3 cellular contexts compared by ENCODE assay signal in the genomic region with DNA sequence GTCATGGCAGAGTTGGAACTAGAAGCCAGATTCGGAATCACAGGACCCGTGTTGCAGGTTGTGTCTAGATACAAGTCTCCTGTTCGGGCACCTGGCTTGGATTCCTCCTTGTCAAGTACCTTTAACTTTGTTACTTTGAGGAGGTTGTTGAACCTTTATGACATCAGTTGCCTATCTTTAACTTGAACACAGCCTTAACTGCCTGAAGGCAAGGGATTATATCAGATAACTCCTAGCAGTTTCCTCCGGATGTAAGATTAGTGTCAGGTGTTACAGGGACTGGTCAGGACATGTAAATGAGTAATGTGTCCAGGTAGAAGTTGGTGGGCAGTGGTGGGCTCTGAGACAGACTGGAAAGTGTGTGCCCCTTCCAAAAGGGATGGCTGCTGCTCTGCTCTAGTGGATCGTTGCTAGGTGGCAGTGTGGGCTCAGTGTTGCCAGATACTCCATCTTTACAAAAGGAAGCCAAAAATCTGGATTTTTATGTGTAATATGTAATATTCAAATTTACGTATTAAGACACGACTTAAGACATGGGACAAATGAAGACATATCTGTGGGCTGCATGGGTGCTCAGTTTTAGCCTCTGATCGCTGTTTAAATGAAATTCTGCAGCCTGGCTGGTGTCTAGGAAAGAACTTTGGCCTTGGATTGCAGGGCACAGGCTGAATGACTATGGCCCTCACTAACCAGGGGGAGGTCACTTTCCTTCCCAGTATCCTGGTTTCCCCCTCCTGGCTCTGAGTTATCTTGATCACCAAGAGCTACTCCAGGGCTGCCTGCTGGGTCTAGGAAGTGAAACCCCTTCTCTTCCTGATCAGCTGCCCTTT.
A peak's percentile ranks its signal among the peaks of the same experiment; 100 is the strongest.
TF ChIP-seq lines count a peak whose summit lies in the region.

No MANE protein-coding gene starts in this region.

TF ChIP-seq in A549, 52 proteins besides CTCF, POLR2A, EP300 and RAD21:
- TF ChIP-seq, protein P1, sequence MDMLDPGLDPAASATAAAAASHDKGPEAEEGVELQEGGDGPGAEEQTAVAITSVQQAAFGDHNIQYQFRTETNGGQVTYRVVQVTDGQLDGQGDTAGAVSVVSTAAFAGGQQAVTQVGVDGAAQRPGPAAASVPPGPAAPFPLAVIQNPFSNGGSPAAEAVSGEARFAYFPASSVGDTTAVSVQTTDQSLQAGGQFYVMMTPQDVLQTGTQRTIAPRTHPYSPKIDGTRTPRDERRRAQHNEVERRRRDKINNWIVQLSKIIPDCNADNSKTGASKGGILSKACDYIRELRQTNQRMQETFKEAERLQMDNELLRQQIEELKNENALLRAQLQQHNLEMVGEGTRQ (IDR thresholded peaks at IDR 0.05) = no peak
- TF ChIP-seq CBX8 (IDR thresholded peaks at IDR 0.05) (no peak), RARB (CRISPR knock-in tag; IDR thresholded peaks at IDR 0.05) (no peak), TFCP2L1 (CRISPR knock-in tag; IDR thresholded peaks at IDR 0.05) (no peak), KDM1A (IDR thresholded peaks at IDR 0.05; ENCODE audit: low read depth) (no peak), RNF2 (IDR thresholded peaks at IDR 0.05; ENCODE audit: borderline replicate concordance, low read depth) (no peak)

TF ChIP-seq in GM23338, 12 proteins besides CTCF, POLR2A, EP300 and RAD21 (continues in another document):
- TF ChIP-seq JUNB (IDR thresholded peaks at IDR 0.05; ENCODE audit: unreplicated experiment) (no peak), EZH2 (IDR thresholded peaks at IDR 0.05; ENCODE audit: low read depth, unreplicated experiment) (no peak), ZNF114 (CRISPR knock-in tag; IDR thresholded peaks at IDR 0.05) (no peak), EZH2phosphoT487 (IDR thresholded peaks at IDR 0.05; ENCODE audit: unreplicated experiment) (no peak)
- TF ChIP-seq, protein P2, sequence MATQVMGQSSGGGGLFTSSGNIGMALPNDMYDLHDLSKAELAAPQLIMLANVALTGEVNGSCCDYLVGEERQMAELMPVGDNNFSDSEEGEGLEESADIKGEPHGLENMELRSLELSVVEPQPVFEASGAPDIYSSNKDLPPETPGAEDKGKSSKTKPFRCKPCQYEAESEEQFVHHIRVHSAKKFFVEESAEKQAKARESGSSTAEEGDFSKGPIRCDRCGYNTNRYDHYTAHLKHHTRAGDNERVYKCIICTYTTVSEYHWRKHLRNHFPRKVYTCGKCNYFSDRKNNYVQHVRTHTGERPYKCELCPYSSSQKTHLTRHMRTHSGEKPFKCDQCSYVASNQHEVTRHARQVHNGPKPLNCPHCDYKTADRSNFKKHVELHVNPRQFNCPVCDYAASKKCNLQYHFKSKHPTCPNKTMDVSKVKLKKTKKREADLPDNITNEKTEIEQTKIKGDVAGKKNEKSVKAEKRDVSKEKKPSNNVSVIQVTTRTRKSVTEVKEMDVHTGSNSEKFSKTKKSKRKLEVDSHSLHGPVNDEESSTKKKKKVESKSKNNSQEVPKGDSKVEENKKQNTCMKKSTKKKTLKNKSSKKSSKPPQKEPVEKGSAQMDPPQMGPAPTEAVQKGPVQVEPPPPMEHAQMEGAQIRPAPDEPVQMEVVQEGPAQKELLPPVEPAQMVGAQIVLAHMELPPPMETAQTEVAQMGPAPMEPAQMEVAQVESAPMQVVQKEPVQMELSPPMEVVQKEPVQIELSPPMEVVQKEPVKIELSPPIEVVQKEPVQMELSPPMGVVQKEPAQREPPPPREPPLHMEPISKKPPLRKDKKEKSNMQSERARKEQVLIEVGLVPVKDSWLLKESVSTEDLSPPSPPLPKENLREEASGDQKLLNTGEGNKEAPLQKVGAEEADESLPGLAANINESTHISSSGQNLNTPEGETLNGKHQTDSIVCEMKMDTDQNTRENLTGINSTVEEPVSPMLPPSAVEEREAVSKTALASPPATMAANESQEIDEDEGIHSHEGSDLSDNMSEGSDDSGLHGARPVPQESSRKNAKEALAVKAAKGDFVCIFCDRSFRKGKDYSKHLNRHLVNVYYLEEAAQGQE (IDR thresholded peaks at IDR 0.05; ENCODE audit: unreplicated experiment) = no peak
- TF ChIP-seq, protein P3, sequence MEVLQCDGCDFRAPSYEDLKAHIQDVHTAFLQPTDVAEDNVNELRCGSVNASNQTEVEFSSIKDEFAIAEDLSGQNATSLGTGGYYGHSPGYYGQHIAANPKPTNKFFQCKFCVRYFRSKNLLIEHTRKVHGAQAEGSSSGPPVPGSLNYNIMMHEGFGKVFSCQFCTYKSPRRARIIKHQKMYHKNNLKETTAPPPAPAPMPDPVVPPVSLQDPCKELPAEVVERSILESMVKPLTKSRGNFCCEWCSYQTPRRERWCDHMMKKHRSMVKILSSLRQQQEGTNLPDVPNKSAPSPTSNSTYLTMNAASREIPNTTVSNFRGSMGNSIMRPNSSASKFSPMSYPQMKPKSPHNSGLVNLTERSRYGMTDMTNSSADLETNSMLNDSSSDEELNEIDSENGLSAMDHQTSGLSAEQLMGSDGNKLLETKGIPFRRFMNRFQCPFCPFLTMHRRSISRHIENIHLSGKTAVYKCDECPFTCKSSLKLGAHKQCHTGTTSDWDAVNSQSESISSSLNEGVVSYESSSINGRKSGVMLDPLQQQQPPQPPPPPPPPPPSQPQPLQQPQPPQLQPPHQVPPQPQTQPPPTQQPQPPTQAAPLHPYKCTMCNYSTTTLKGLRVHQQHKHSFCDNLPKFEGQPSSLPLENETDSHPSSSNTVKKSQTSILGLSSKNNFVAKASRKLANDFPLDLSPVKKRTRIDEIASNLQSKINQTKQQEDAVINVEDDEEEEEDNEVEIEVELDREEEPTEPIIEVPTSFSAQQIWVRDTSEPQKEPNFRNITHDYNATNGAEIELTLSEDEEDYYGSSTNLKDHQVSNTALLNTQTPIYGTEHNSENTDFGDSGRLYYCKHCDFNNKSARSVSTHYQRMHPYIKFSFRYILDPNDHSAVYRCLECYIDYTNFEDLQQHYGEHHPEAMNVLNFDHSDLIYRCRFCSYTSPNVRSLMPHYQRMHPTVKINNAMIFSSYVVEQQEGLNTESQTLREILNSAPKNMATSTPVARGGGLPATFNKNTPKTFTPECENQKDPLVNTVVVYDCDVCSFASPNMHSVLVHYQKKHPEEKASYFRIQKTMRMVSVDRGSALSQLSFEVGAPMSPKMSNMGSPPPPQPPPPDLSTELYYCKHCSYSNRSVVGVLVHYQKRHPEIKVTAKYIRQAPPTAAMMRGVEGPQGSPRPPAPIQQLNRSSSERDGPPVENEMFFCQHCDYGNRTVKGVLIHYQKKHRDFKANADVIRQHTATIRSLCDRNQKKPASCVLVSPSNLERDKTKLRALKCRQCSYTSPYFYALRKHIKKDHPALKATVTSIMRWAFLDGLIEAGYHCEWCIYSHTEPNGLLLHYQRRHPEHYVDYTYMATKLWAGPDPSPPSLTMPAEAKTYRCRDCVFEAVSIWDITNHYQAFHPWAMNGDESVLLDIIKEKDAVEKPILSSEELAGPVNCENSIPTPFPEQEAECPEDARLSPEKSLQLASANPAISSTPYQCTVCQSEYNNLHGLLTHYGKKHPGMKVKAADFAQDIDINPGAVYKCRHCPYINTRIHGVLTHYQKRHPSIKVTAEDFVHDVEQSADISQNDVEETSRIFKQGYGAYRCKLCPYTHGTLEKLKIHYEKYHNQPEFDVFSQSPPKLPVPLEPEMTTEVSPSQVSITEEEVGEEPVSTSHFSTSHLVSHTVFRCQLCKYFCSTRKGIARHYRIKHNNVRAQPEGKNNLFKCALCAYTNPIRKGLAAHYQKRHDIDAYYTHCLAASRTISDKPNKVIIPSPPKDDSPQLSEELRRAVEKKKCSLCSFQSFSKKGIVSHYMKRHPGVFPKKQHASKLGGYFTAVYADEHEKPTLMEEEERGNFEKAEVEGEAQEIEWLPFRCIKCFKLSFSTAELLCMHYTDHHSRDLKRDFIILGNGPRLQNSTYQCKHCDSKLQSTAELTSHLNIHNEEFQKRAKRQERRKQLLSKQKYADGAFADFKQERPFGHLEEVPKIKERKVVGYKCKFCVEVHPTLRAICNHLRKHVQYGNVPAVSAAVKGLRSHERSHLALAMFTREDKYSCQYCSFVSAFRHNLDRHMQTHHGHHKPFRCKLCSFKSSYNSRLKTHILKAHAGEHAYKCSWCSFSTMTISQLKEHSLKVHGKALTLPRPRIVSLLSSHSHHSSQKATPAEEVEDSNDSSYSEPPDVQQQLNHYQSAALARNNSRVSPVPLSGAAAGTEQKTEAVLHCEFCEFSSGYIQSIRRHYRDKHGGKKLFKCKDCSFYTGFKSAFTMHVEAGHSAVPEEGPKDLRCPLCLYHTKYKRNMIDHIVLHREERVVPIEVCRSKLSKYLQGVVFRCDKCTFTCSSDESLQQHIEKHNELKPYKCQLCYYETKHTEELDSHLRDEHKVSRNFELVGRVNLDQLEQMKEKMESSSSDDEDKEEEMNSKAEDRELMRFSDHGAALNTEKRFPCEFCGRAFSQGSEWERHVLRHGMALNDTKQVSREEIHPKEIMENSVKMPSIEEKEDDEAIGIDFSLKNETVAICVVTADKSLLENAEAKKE (CRISPR knock-in tag; IDR thresholded peaks at IDR 0.05) = no peak

TF ChIP-seq in HepG2, 621 proteins besides CTCF, POLR2A, EP300 and RAD21 (continues in another document):
- TF ChIP-seq TBX2 (CRISPR knock-in tag; IDR thresholded peaks at IDR 0.05; ENCODE audit: borderline replicate concordance) = peak; percentile 30; the same call in 1 of the 2 replicates
- TF ChIP-seq, protein P4, sequence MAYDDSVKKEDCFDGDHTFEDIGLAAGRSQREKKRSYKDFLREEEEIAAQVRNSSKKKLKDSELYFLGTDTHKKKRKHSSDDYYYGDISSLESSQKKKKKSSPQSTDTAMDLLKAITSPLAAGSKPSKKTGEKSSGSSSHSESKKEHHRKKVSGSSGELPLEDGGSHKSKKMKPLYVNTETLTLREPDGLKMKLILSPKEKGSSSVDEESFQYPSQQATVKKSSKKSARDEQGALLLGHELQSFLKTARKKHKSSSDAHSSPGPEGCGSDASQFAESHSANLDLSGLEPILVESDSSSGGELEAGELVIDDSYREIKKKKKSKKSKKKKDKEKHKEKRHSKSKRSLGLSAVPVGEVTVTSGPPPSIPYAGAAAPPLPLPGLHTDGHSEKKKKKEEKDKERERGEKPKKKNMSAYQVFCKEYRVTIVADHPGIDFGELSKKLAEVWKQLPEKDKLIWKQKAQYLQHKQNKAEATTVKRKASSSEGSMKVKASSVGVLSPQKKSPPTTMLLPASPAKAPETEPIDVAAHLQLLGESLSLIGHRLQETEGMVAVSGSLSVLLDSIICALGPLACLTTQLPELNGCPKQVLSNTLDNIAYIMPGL (CRISPR knock-in tag; IDR thresholded peaks at IDR 0.05; ENCODE audit: borderline replicate concordance in 1 of 2, low read depth in 1 of 2) = 0 out of 4 replicates have a peak, but pooled peaks of 1 of the 2 experiments have one; percentile 19
- TF ChIP-seq, protein P5, sequence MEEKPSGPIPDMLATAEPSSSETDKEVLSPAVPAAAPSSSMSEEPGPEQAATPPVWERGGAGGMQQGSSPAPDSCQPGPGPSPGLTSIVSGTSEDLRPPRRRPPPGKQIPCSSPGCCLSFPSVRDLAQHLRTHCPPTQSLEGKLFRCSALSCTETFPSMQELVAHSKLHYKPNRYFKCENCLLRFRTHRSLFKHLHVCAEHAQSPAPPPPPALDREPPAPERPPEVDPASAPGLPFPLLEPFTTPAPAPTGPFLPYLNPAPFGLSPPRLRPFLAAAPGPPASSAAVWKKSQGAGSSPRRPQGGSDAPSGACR (CRISPR knock-in tag; IDR thresholded peaks at IDR 0.05) = peak; percentile 31; the same call in 1 of the 2 replicates
- no peak for TF ChIP-seq KDM1A (CRISPR knock-in tag; IDR thresholded peaks at IDR 0.05)
- no peak for TF ChIP-seq ZBTB1 (CRISPR knock-in tag; IDR thresholded peaks at IDR 0.05; ENCODE audit: borderline replicate concordance)
- peak; percentile 36; the same call in 1 of the 2 replicates for TF ChIP-seq HNF4G (IDR thresholded peaks at IDR 0.05; ENCODE audit: borderline replicate concordance, low read depth, low read length)
- TF ChIP-seq HNF4G (CRISPR knock-in tag; IDR thresholded peaks at IDR 0.05; ENCODE audit: borderline replicate concordance, low read depth) = no peak
- TF ChIP-seq HDAC6 (IDR thresholded peaks at IDR 0.05; ENCODE audit: low read depth, low read length) = no peak
- 0 out of 2 replicates have a peak, but pooled peaks have one; percentile 17 for TF ChIP-seq ZNF124 (CRISPR knock-in tag; IDR thresholded peaks at IDR 0.05)
- TF ChIP-seq ZSCAN29 (CRISPR knock-in tag; conservative IDR thresholded peaks at IDR 0.05) = peak; percentile 39; the same call in 1 of the 2 replicates
- 0 out of 2 replicates have a peak, but pooled peaks have one; percentile 23 for TF ChIP-seq NCOA1 (CRISPR knock-in tag; IDR thresholded peaks at IDR 0.05)
- TF ChIP-seq SALL2 (CRISPR knock-in tag; IDR thresholded peaks at IDR 0.05) = no peak
- no peak for TF ChIP-seq NONO (IDR thresholded peaks at IDR 0.05)
- no peak for TF ChIP-seq NONO (CRISPR knock-in tag; conservative IDR thresholded peaks at IDR 0.05)
- no peak for TF ChIP-seq HMG20B (CRISPR knock-in tag; conservative IDR thresholded peaks at IDR 0.05)
- TF ChIP-seq ZMYM4 (CRISPR knock-in tag; IDR thresholded peaks at IDR 0.05) = peak; percentile 28; the same call in 1 of the 2 replicates
- peak; percentile 42; the same call in 1 of the 2 replicates for TF ChIP-seq ZNF891 (CRISPR knock-in tag; IDR thresholded peaks at IDR 0.05)
- TF ChIP-seq, protein P6, sequence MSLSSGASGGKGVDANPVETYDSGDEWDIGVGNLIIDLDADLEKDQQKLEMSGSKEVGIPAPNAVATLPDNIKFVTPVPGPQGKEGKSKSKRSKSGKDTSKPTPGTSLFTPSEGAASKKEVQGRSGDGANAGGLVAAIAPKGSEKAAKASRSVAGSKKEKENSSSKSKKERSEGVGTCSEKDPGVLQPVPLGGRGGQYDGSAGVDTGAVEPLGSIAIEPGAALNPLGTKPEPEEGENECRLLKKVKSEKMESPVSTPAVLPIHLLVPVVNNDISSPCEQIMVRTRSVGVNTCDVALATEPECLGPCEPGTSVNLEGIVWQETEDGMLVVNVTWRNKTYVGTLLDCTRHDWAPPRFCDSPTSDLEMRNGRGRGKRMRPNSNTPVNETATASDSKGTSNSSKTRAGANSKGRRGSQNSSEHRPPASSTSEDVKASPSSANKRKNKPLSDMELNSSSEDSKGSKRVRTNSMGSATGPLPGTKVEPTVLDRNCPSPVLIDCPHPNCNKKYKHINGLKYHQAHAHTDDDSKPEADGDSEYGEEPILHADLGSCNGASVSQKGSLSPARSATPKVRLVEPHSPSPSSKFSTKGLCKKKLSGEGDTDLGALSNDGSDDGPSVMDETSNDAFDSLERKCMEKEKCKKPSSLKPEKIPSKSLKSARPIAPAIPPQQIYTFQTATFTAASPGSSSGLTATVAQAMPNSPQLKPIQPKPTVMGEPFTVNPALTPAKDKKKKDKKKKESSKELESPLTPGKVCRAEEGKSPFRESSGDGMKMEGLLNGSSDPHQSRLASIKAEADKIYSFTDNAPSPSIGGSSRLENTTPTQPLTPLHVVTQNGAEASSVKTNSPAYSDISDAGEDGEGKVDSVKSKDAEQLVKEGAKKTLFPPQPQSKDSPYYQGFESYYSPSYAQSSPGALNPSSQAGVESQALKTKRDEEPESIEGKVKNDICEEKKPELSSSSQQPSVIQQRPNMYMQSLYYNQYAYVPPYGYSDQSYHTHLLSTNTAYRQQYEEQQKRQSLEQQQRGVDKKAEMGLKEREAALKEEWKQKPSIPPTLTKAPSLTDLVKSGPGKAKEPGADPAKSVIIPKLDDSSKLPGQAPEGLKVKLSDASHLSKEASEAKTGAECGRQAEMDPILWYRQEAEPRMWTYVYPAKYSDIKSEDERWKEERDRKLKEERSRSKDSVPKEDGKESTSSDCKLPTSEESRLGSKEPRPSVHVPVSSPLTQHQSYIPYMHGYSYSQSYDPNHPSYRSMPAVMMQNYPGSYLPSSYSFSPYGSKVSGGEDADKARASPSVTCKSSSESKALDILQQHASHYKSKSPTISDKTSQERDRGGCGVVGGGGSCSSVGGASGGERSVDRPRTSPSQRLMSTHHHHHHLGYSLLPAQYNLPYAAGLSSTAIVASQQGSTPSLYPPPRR (CRISPR knock-in tag; IDR thresholded peaks at IDR 0.05; ENCODE audit: borderline replicate concordance) = 0 out of 2 replicates have a peak, but pooled peaks have one; percentile 24
- no peak for TF ChIP-seq LCORL (IDR thresholded peaks at IDR 0.05)
- 0 out of 2 replicates have a peak, but pooled peaks have one; percentile 44 for TF ChIP-seq LCORL (CRISPR knock-in tag; IDR thresholded peaks at IDR 0.05)
- TF ChIP-seq POGZ (CRISPR knock-in tag; IDR thresholded peaks at IDR 0.05) = no peak
- TF ChIP-seq ZMYM2 (CRISPR knock-in tag; IDR thresholded peaks at IDR 0.05) = peak; percentile 19; the same call in 1 of the 2 replicates
- no peak for TF ChIP-seq ELF1 (CRISPR knock-in tag; IDR thresholded peaks at IDR 0.05)
- 0 out of 2 replicates have a peak, but pooled peaks have one; percentile 30 for TF ChIP-seq RFXAP (CRISPR knock-in tag; IDR thresholded peaks at IDR 0.05; ENCODE audit: borderline replicate concordance)
